1 cellular context compared by ENCODE assay signal in the genomic region with DNA sequence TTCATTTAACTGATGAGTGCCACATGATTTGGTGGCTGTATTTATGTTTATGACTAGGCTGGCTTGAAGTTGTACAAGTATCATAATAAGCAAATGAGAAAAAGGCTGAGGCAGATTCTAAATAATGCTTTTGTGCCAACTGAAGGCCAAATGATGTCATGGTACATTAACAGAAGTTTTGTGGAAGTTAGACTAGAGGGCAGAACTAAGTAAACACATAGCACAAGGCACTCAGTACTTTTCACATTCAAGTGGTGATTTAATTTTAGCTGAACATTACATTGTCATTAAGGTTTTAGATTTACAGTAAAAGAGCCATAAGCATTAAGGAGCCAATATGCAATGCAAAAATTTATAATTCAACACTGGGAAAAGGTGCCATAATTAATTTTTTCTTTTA.
TF ChIP-seq lines count a peak whose summit lies in the region.

No MANE protein-coding gene starts in this region.

TF ChIP-seq in HEK293, 187 proteins besides CTCF, POLR2A, EP300 and RAD21 (continued from another document and continues in another):
- TF ChIP-seq, protein P1, sequence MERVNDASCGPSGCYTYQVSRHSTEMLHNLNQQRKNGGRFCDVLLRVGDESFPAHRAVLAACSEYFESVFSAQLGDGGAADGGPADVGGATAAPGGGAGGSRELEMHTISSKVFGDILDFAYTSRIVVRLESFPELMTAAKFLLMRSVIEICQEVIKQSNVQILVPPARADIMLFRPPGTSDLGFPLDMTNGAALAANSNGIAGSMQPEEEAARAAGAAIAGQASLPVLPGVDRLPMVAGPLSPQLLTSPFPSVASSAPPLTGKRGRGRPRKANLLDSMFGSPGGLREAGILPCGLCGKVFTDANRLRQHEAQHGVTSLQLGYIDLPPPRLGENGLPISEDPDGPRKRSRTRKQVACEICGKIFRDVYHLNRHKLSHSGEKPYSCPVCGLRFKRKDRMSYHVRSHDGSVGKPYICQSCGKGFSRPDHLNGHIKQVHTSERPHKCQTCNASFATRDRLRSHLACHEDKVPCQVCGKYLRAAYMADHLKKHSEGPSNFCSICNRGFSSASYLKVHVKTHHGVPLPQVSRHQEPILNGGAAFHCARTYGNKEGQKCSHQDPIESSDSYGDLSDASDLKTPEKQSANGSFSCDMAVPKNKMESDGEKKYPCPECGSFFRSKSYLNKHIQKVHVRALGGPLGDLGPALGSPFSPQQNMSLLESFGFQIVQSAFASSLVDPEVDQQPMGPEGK (tag by site-specific recombination; IDR thresholded peaks at IDR 0.05): no peak
- TF ChIP-seq ZNF146 (tag by site-specific recombination; IDR thresholded peaks at IDR 0.05) (no peak), ZNF580 (tag by site-specific recombination; IDR thresholded peaks at IDR 0.05) (no peak), ZNF311 (tag by site-specific recombination; IDR thresholded peaks at IDR 0.05; ENCODE audit: borderline replicate concordance) (no peak), ZNF792 (tag by site-specific recombination; IDR thresholded peaks at IDR 0.05) (no peak), ZNF266 (tag by site-specific recombination; IDR thresholded peaks at IDR 0.05; ENCODE audit: low read depth) (no peak), ZNF664 (tag by site-specific recombination; IDR thresholded peaks at IDR 0.05) (peak; percentile 75; the same call in 1 of the 2 replicates), BCL11A (tag by site-specific recombination; IDR thresholded peaks at IDR 0.05; ENCODE audit: low read depth) (no peak; the same call in 1 of the 2 replicates), BCL11B (tag by site-specific recombination; IDR thresholded peaks at IDR 0.05; ENCODE audit: low read depth) (no peak), ZBTB21 (tag by site-specific recombination; IDR thresholded peaks at IDR 0.05) (no peak), PBX3 (CRISPR knock-in tag; IDR thresholded peaks at IDR 0.05) (no peak), ZNF280C (tag by site-specific recombination; IDR thresholded peaks at IDR 0.05) (no peak), ZNF777 (tag by site-specific recombination; IDR thresholded peaks at IDR 0.05; ENCODE audit: borderline replicate concordance) (no peak), WT1 (tag by site-specific recombination; IDR thresholded peaks at IDR 0.05) (no peak), KLF8 (tag by site-specific recombination; IDR thresholded peaks at IDR 0.05) (0 out of 2 replicates have a peak, but pooled peaks have one; percentile 30), ZNF324 (tag by site-specific recombination; IDR thresholded peaks at IDR 0.05) (no peak), ZBTB20 (tag by site-specific recombination; IDR thresholded peaks at IDR 0.05) (no peak), IKZF3 (tag by site-specific recombination; IDR thresholded peaks at IDR 0.05) (0 out of 2 replicates have a peak, but pooled peaks have one; percentile 49), KLF17 (tag by site-specific recombination; IDR thresholded peaks at IDR 0.05) (no peak), ZNF626 (tag by site-specific recombination; IDR thresholded peaks at IDR 0.05) (no peak), ZNF624 (tag by site-specific recombination; IDR thresholded peaks at IDR 0.05) (no peak), ZNF24 (tag by site-specific recombination; IDR thresholded peaks at IDR 0.05) (peak; percentile 57), ZNF629 (tag by site-specific recombination; IDR thresholded peaks at IDR 0.05) (peak; percentile 71), GLIS2 (tag by site-specific recombination; IDR thresholded peaks at IDR 0.05) (no peak), ZNF560 (tag by site-specific recombination; IDR thresholded peaks at IDR 0.05; ENCODE audit: borderline replicate concordance) (no peak), SP7 (tag by site-specific recombination; IDR thresholded peaks at IDR 0.05) (peak; percentile 93), ZNF16 (tag by site-specific recombination; IDR thresholded peaks at IDR 0.05; ENCODE audit: low read depth) (no peak), ZNF654 (tag by site-specific recombination; IDR thresholded peaks at IDR 0.05; ENCODE audit: low read depth) (no peak), ZFHX2 (tag by site-specific recombination; conservative IDR thresholded peaks at IDR 0.05) (no peak), ZNF23 (tag by site-specific recombination; IDR thresholded peaks at IDR 0.05; ENCODE audit: borderline replicate concordance) (no peak), SCRT2 (tag by site-specific recombination; IDR thresholded peaks at IDR 0.05) (peak; percentile 45; the same call in 1 of the 2 replicates), ZNF292 (tag by site-specific recombination; IDR thresholded peaks at IDR 0.05; ENCODE audit: borderline replicate concordance, low read depth) (no peak), ZNF510 (tag by site-specific recombination; IDR thresholded peaks at IDR 0.05; ENCODE audit: insufficient replicate concordance) (no peak), PRDM6 (tag by site-specific recombination; IDR thresholded peaks at IDR 0.05) (peak; percentile 98), BCL6B (tag by site-specific recombination; IDR thresholded peaks at IDR 0.05) (no peak), HOXD13 (CRISPR knock-in tag; IDR thresholded peaks at IDR 0.05; ENCODE audit: borderline replicate concordance) (no peak), GLIS1 (tag by site-specific recombination; IDR thresholded peaks at IDR 0.05) (peak; percentile 25; the same call in 1 of the 2 replicates), ZNF473 (tag by site-specific recombination; IDR thresholded peaks at IDR 0.05) (no peak), ZNF221 (tag by site-specific recombination; IDR thresholded peaks at IDR 0.05; ENCODE audit: borderline replicate concordance) (no peak), ZNF112 (tag by site-specific recombination; IDR thresholded peaks at IDR 0.05) (no peak), ZNF600 (tag by site-specific recombination; IDR thresholded peaks at IDR 0.05) (peak; percentile 39; the same call in 1 of the 2 replicates), MEIS1 (CRISPR knock-in tag; IDR thresholded peaks at IDR 0.05; ENCODE audit: borderline replicate concordance) (no peak), ZNF2 (tag by site-specific recombination; IDR thresholded peaks at IDR 0.05) (peak; percentile 27; the same call in 1 of the 2 replicates), ZNF155 (tag by site-specific recombination; IDR thresholded peaks at IDR 0.05) (no peak), PRDM1 (tag by site-specific recombination; IDR thresholded peaks at IDR 0.05) (no peak), ZBTB48 (tag by site-specific recombination; IDR thresholded peaks at IDR 0.05) (no peak), ZNF549 (tag by site-specific recombination; IDR thresholded peaks at IDR 0.05) (no peak), ZBTB1 (tag by site-specific recombination; IDR thresholded peaks at IDR 0.05) (0 out of 2 replicates have a peak, but pooled peaks have one; percentile 15), YY2 (tag by site-specific recombination; IDR thresholded peaks at IDR 0.05) (no peak), ZNF133 (tag by site-specific recombination; IDR thresholded peaks at IDR 0.05) (no peak)
- TF ChIP-seq, protein P2, sequence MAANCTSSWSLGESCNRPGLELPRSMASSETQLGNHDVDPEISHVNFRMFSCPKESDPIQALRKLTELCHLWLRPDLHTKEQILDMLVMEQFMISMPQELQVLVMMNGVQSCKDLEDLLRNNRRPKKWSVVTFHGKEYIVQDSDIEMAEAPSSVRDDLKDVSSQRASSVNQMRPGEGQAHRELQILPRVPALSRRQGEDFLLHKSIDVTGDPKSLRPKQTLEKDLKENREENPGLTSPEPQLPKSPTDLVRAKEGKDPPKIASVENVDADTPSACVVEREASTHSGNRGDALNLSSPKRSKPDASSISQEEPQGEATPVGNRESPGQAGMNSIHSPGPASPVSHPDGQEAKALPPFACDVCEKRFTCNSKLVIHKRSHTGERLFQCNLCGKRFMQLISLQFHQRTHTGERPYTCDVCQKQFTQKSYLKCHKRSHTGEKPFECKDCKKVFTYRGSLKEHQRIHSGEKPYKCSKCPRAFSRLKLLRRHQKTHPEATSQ (tag by site-specific recombination; IDR thresholded peaks at IDR 0.05): no peak
- TF ChIP-seq, protein P3, sequence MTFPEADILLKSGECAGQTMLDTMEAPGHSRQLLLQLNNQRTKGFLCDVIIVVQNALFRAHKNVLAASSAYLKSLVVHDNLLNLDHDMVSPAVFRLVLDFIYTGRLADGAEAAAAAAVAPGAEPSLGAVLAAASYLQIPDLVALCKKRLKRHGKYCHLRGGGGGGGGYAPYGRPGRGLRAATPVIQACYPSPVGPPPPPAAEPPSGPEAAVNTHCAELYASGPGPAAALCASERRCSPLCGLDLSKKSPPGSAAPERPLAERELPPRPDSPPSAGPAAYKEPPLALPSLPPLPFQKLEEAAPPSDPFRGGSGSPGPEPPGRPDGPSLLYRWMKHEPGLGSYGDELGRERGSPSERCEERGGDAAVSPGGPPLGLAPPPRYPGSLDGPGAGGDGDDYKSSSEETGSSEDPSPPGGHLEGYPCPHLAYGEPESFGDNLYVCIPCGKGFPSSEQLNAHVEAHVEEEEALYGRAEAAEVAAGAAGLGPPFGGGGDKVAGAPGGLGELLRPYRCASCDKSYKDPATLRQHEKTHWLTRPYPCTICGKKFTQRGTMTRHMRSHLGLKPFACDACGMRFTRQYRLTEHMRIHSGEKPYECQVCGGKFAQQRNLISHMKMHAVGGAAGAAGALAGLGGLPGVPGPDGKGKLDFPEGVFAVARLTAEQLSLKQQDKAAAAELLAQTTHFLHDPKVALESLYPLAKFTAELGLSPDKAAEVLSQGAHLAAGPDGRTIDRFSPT (tag by site-specific recombination; IDR thresholded peaks at IDR 0.05): no peak
- TF ChIP-seq, protein P4, sequence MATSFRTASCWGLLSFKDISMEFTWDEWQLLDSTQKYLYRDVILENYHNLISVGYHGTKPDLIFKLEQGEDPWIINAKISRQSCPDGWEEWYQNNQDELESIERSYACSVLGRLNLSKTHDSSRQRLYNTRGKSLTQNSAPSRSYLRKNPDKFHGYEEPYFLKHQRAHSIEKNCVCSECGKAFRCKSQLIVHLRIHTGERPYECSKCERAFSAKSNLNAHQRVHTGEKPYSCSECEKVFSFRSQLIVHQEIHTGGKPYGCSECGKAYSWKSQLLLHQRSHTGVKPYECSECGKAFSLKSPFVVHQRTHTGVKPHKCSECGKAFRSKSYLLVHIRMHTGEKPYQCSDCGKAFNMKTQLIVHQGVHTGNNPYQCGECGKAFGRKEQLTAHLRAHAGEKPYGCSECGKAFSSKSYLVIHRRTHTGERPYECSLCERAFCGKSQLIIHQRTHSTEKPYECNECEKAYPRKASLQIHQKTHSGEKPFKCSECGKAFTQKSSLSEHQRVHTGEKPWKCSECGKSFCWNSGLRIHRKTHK (tag by site-specific recombination; IDR thresholded peaks at IDR 0.05): no peak
